8 cellular contexts compared by ENCODE assay signal in genomic region chr6:113381957-113382356, GRCh38.
DNase-seq lines count a peak whose midpoint lies in the region; ATAC-seq and TF ChIP-seq lines count a peak whose summit lies in the region.

No MANE protein-coding gene starts in this region.

- H4K20me1 ChIP-seq in OCI-LY7 (ENCODE audit: insufficient read depth, low read length): no peaks in the 10 kb centered on the region

- H3K27ac ChIP-seq in OCI-LY7 (ENCODE audit: low read depth, low read length, poor library complexity, severe bottlenecking): no peak overlapping the region

- CTCF ChIA-PET in OCI-LY7 (lab: Charles Lee; ENCODE audit: unreplicated experiment): interaction anchor here (0.5 kb wide), 1 partner anchor 508 kb away, joined by 3 read pairs; no protein-coding TSS in a partner anchor

- peak overlapping the region; percentile 19 to 53 (median 52) for H3K27ac Mint-ChIP-seq in nephron

- H3K4me1 Mint-ChIP-seq in nephron: peaks cover 39% of the 10 kb centered on the region

- TF ChIP-seq CTCF in GM20000 (IDR thresholded peaks at IDR 0.05; ENCODE audit: extremely low read depth, missing control alignments) (no peak), OCI-LY7 (conservative IDR thresholded peaks at IDR 0.05; ENCODE audit: low read length) (no peak), nephron (IDR thresholded peaks at IDR 0.05; ENCODE audit: unreplicated experiment in 3 of 3) (no peak)

- no peaks in the 10 kb centered on the region for H3K9me3 ChIP-seq in OCI-LY7 (ENCODE audit: low read length)

- no TSS peak for BruUV-seq in OCI-LY7 (replicated peaks; lab: Mats Ljungman, UMichigan)

- H3K79me2 ChIP-seq in OCI-LY7 (ENCODE audit: insufficient read depth, low read depth, low read length): no peaks in the 10 kb centered on the region

- no peaks in the 10 kb centered on the region for H3K27me3 Mint-ChIP-seq in nephron (ENCODE audit: low read depth)

- H3K36me3 ChIP-seq in OCI-LY7 (ENCODE audit: insufficient read depth, low read length): no peaks in the 10 kb centered on the region

- H2AFZ ChIP-seq in OCI-LY7 (ENCODE audit: low read length): no peak overlapping the region

- POLR2A ChIA-PET in OCI-LY7 (lab: Charles Lee): interaction anchor here (0.6 kb wide), 1 partner anchor 9 kb away, joined by 4 read pairs; no protein-coding TSS in a partner anchor

- no peak overlapping the region for H3K4me3 ChIP-seq in OCI-LY7 (ENCODE audit: low read depth, low read length, poor library complexity, severe bottlenecking)

- intact Hi-C loops in OCI-LY7 (cut with micrococcal nuclease; ENCODE audit: unreplicated experiment): loop anchor here (10.0 kb wide), 1 partner anchor 253 kb away; no protein-coding TSS in a partner anchor

- no peaks in the 10 kb centered on the region for H3K36me3 Mint-ChIP-seq in nephron (ENCODE audit: low read depth)

- no peak overlapping the region for H3K4me2 ChIP-seq in OCI-LY7 (ENCODE audit: low read length)

- H3K4me1 ChIP-seq in OCI-LY7 (ENCODE audit: insufficient read depth, low read length, poor library complexity, severe bottlenecking): peaks cover 6% of the 10 kb centered on the region

- peak; percentile 90 for ATAC-seq in HG03457 (IDR thresholded peaks at IDR 0.05; ENCODE audit: unreplicated experiment)

- no peaks in the 10 kb centered on the region for H3K9me3 Mint-ChIP-seq in nephron

- DNase-seq in EH (ENCODE audit: low read depth) (peak; percentile 76), GM20000 (ENCODE audit: low spot score) (peak; percentile 11), OCI-LY7 (ENCODE audit: low spot score) (peak; percentile 53), mesenteric fat pad (ENCODE audit: low spot score) (no peak), NCI-H524 treated with DMSO at 0.1 percent for 48 hours (lab: John Stamatoyannopoulos, UW) (no peak)
- DNase-seq in activated effector memory CD4-positive, alpha-beta T cell treated with anti-CD3 and anti-CD28 coated beads, Interleukin-2, amount 50 U/mL, for 16 hours: no peak

- no peak overlapping the region for H3K4me3 Mint-ChIP-seq in nephron

- H3K9me2 ChIP-seq in OCI-LY7 (ENCODE audit: insufficient read depth, low read length): no peaks in the 10 kb centered on the region

Comparison
In these comparisons a context has a peak if more than half of its experiments do, and no peak if none do; other contexts are left out.
1. DNase-seq: peak in EH (single experiment), GM20000 (single experiment) and OCI-LY7 (single experiment); none in mesenteric fat pad (single experiment), activated effector memory CD4-positive, alpha-beta T cell treated with anti-CD3 and anti-CD28 coated beads, Interleukin-2, amount 50 U/mL, for 16 hours (single experiment) and NCI-H524 treated with DMSO at 0.1 percent for 48 hours (single experiment).